Comparison of ENCODE assay signal across 18 cellular contexts in genomic region chr11:65814131-65814959, GRCh38. TPM values are rescaled to one million over a fixed set of nuclear protein-coding genes. Genes with fewer than 3 reads are reported as not detected.
DNase-seq lines count a peak whose midpoint lies in the region; ATAC-seq, FAIRE-seq and TF ChIP-seq lines count a peak whose summit lies in the region.
"Had no signal": no experiment of that assay in that cellular context is flagged by ENCODE, and none has a peak within 500 bp of the region (broad histone marks: within the 10 kb centered on the region; RNA-seq: fewer than 3 reads in every experiment).

No MANE protein-coding gene starts in this region.

- H4K20me1 ChIP-seq in osteoblast (ENCODE audit: insufficient read depth, low read length) (no peaks in the 10 kb centered on the region), GM23338 (replicated peaks; ENCODE audit: insufficient read depth) (no peaks in the 10 kb centered on the region)

- H3K36me3 Mint-ChIP-seq in Calu3 (ENCODE audit: insufficient read depth, unreplicated experiment) (peaks cover 32% of the 10 kb centered on the region), GM23338 (ENCODE audit: low read depth) (no peaks in the 10 kb centered on the region; the same call in 1 of the 3 replicates)
- H3K36me3 Mint-ChIP-seq: activated naive CD4-positive, alpha-beta T cell treated with anti-CD3 and anti-CD28 coated beads, Interleukin-2, amount 50 U/mL, for 24 hours had no signal

- no peaks in the 10 kb centered on the region for H3K4me1 Mint-ChIP-seq in Calu3 (ENCODE audit: low read depth, unreplicated experiment)
- H3K4me1 Mint-ChIP-seq in GM23338 = no peaks in the 10 kb centered on the region

- FAIRE-seq in small intestine (lab: Jason Lieb, UNC) = no peak
- FAIRE-seq: G401.6 had no signal

- no peaks in the 10 kb centered on the region for H3K9me2 ChIP-seq in GM23338 (ENCODE audit: insufficient read depth)

- H3K4me1 ChIP-seq in osteoblast (ENCODE audit: insufficient read depth, low read length) (peaks cover 16% of the 10 kb centered on the region), small intestine (ENCODE audit: control insufficient read depth in 2 of 2, insufficient read depth in 1 of 2, low read depth in 1 of 2, low read length in 1 of 2) (peaks cover 0 to 2% of the 10 kb centered on the region in 2 donors), GM23338 (ENCODE audit: insufficient read depth) (no peaks in the 10 kb centered on the region; the same call in 1 of the 2 replicates)

- WGBS in small intestine, 3 donors = 69 to 74% (median 71%) methylated on average over 18 of the region's 18 CpGs

- H3K27ac Mint-ChIP-seq in Calu3 (ENCODE audit: unreplicated experiment) (peak overlapping the region; percentile 19), GM23338 (no peak overlapping the region)
- H3K27ac Mint-ChIP-seq: activated naive CD4-positive, alpha-beta T cell treated with anti-CD3 and anti-CD28 coated beads, Interleukin-2, amount 50 U/mL, for 24 hours; B cell had no signal

- peaks cover 11% of the 10 kb centered on the region for H3K27me3 ChIP-seq in osteoblast (ENCODE audit: insufficient read depth, low read length)
- H3K27me3 ChIP-seq in small intestine (ENCODE audit: control insufficient read depth in 2 of 2, insufficient read depth in 2 of 2, low read length in 2 of 2) = no peaks in the 10 kb centered on the region
- peaks cover 12% of the 10 kb centered on the region for H3K27me3 ChIP-seq in GM23338 (ENCODE audit: insufficient read depth)

- no TSS peak for BruUV-seq in Calu3 (replicated peaks; lab: Mats Ljungman, UMichigan)

- H3K36me3 ChIP-seq in osteoblast (ENCODE audit: insufficient read depth, low read length) (no peaks in the 10 kb centered on the region), small intestine (ENCODE audit: control insufficient read depth in 2 of 2, insufficient read depth in 2 of 2, low read length in 2 of 2) (peaks cover 0 to 3% of the 10 kb centered on the region in 2 donors), GM23338 (ENCODE audit: insufficient read depth) (no peaks in the 10 kb centered on the region)

- H3K4me3 ChIP-seq in osteoblast (ENCODE audit: insufficient read depth, low read length) = no peak overlapping the region
- no peak overlapping the region for H3K4me3 ChIP-seq in small intestine (ENCODE audit: low read depth in 1 of 2, low read length in 2 of 2)
- no peak overlapping the region for H3K4me3 ChIP-seq in GM23338

- no peaks in the 10 kb centered on the region for H3K9me3 ChIP-seq in osteoblast (ENCODE audit: low read depth, low read length)
- no peaks in the 10 kb centered on the region for H3K9me3 ChIP-seq in small intestine (ENCODE audit: control insufficient read depth, low read depth)

- H2AFZ ChIP-seq in osteoblast (ENCODE audit: low read length) = no peak overlapping the region
- no peak overlapping the region for H2AFZ ChIP-seq in GM23338

- H3K4me2 ChIP-seq in osteoblast (ENCODE audit: insufficient read depth, low read length) = peak overlapping the region; percentile 39
- H3K4me2 ChIP-seq in GM23338 = no peak overlapping the region

- no peak for DNase-seq in Calu3
- DNase-seq in NOMO-1 treated with dmso at 0.1 percent for 144 hours (lab: John Stamatoyannopoulos, UW; ENCODE audit: unreplicated experiment) = peak; percentile 75
- no peak for DNase-seq in osteoblast (ENCODE audit: insufficient read length, low spot score, missing footprints)
- DNase-seq in small intestine = no peak
- no peak for DNase-seq in GM23338 (ENCODE audit: low spot score)
- DNase-seq: HCEC 1CT; mammary epithelial cell; NCI-H2107; stimulated activated CD4-positive, alpha-beta T cell treated with anti-CD3 and anti-CD28 coated beads, Interleukin-2, amount 100 ng/mL, for 24 hours; stimulated activated naive CD4-positive, alpha-beta T cell treated with Interleukin-2 at 50 U/mL for 16 hours had no signal

- H3K9me3 Mint-ChIP-seq in Calu3 (ENCODE audit: low read depth, unreplicated experiment) (no peaks in the 10 kb centered on the region), GM23338 (no peaks in the 10 kb centered on the region; the same call in 2 of the 3 replicates)
- H3K9me3 Mint-ChIP-seq: activated naive CD4-positive, alpha-beta T cell treated with anti-CD3 and anti-CD28 coated beads, Interleukin-2, amount 50 U/mL, for 24 hours had no signal

- TF ChIP-seq CTCF in Calu3 (IDR thresholded peaks at IDR 0.05; ENCODE audit: unreplicated experiment) (no peak), osteoblast (IDR thresholded peaks at IDR 0.05; ENCODE audit: extremely low read depth, low read depth, low read length) (no peak), GM23338 (conservative IDR thresholded peaks at IDR 0.05; ENCODE audit: low read depth in 2 of 2) (no peak)

- H3K4me3 Mint-ChIP-seq in Calu3 (ENCODE audit: low read depth, unreplicated experiment) (no peak overlapping the region), GM23338 (no peak overlapping the region)
- H3K4me3 Mint-ChIP-seq: activated naive CD4-positive, alpha-beta T cell treated with anti-CD3 and anti-CD28 coated beads, Interleukin-2, amount 50 U/mL, for 24 hours; B cell had no signal

- ATAC-seq in esophagus mucosa (peak; percentile 82), HG02981 (IDR thresholded peaks at IDR 0.05; ENCODE audit: unreplicated experiment) (no peak), GM23338 (no peak)
- no peak for ATAC-seq in activated CD4-positive, CD25-positive, alpha-beta regulatory T cell treated with anti-CD3 and anti-CD28 coated beads, Interleukin-2, amount 50 U/mL, for 24 hours
- ATAC-seq: Panc1 had no signal

- H3F3A ChIP-seq in GM23338 (replicated peaks; ENCODE audit: low read depth) = 0 out of 2 replicates have a peak, but pooled peaks cover 4% of the 10 kb centered on the region

- H3K27ac ChIP-seq in osteoblast (ENCODE audit: low read depth, low read length) (peak overlapping the region; percentile 44), small intestine (ENCODE audit: low read depth in 1 of 2, low read length in 1 of 2) (no peak overlapping the region), GM23338 (ENCODE audit: low read depth) (no peak overlapping the region)

- H3K27me3 Mint-ChIP-seq in Calu3 (ENCODE audit: unreplicated experiment) (peaks cover 30% of the 10 kb centered on the region), GM23338 (ENCODE audit: insufficient read depth, low read depth, poor library complexity) (peaks cover 12% of the 10 kb centered on the region)
- H3K27me3 Mint-ChIP-seq: activated naive CD4-positive, alpha-beta T cell treated with anti-CD3 and anti-CD28 coated beads, Interleukin-2, amount 50 U/mL, for 24 hours had no signal

- CTCF ChIA-PET in Calu3 (lab: Charles Lee) = interaction anchor here (1.0 kb wide), 1 partner anchor 103 kb away, joined by 3 read pairs; the partner anchor contains the start of gene KAT5

- intact Hi-C loops in Calu3 (cut with micrococcal nuclease; ENCODE audit: unreplicated experiment) = no loop called here

- peaks cover 13% of the 10 kb centered on the region for H3K79me2 ChIP-seq in osteoblast (ENCODE audit: insufficient read depth, low read length)
- H3K79me2 ChIP-seq in GM23338 (replicated peaks; ENCODE audit: insufficient read depth) = no peaks in the 10 kb centered on the region

RNA-seq across cellular contexts. Expression of gene SNX32, which starts 19.4 kb away (rescaled TPM):
- total RNA-seq in Calu3 (2022) (not detected in 2 replicates), esophagus mucosa (0.12 TPM), osteoblast (1.1 and 1.5 TPM in 2 replicates)
- polyA plus RNA-seq in small intestine (1 to 10 TPM in 2 of 3 donors, under 1 TPM in 1; 0.54 to 2.1 (median 1.6) TPM), GM23338 (2016; fragmentation: Nextera tagmentation; extraction: Ambion mirVana) (1.2 and 2.4 TPM in 2 replicates)
- total RNA-seq in GM23338 (2014; rRNA removed; shearing (Covaris generic)) = 0.49 TPM in 1 of 2 replicates, not detected in the other

RNA-seq across cellular contexts. Expression of gene OVOL1, which starts 27.5 kb away (rescaled TPM):
- 12.7 and 15.2 TPM in 2 replicates for total RNA-seq in Calu3 (2022)
- 49.0 TPM for total RNA-seq in esophagus mucosa
- total RNA-seq in osteoblast = not detected in 2 replicates
- polyA plus RNA-seq in small intestine = 10 to 100 TPM; 11.9 to 23.9 (median 16.2) TPM
- 3.3 and 5.1 TPM in 2 replicates for total RNA-seq in GM23338 (2014; rRNA removed; shearing (Covaris generic))
- polyA plus RNA-seq in GM23338 (2016; fragmentation: Nextera tagmentation; extraction: Ambion mirVana) = 1.4 and 1.5 TPM in 2 replicates
- total RNA-seq: osteocyte had no signal

RNA-seq across cellular contexts. Expression of gene AP5B1, which starts 33.6 kb away (rescaled TPM):
- total RNA-seq in Calu3 (2022) (18.5 and 21.9 TPM in 2 replicates), esophagus mucosa (18.2 TPM), osteoblast (15.3 and 18.1 TPM in 2 replicates)
- polyA plus RNA-seq in small intestine (1 to 10 TPM; 6.9 to 9.5 (median 8.6) TPM), GM23338 (2016; fragmentation: Nextera tagmentation; extraction: Ambion mirVana) (3.1 TPM in 2 replicates)
- 12.5 and 16.1 TPM in 2 replicates for total RNA-seq in GM23338 (2014; rRNA removed; shearing (Covaris generic))

RNA-seq across cellular contexts. Expression of gene CFL1, which starts 43.6 kb away (rescaled TPM):
- total RNA-seq in Calu3 (2022) (955 and 963 TPM in 2 replicates), esophagus mucosa (645 TPM), osteoblast (607 and 704 TPM in 2 replicates)
- polyA plus RNA-seq in small intestine (1,000 to 10,000 TPM; 1,228 to 2,084 (median 1,997) TPM), GM23338 (2016; fragmentation: Nextera tagmentation; extraction: Ambion mirVana) (1,996 and 2,124 TPM in 2 replicates)
- total RNA-seq in GM23338 (2014; rRNA removed; shearing (Covaris generic)) = 981 and 1,393 TPM in 2 replicates

RNA-seq across cellular contexts. Expression of gene MUS81, which starts 45.9 kb away (rescaled TPM):
- total RNA-seq in Calu3 (2022) (50.8 and 67.6 TPM in 2 replicates), esophagus mucosa (20.4 TPM), osteoblast (50.1 and 53.6 TPM in 2 replicates)
- polyA plus RNA-seq in small intestine (100 to 1,000 TPM in 1 of 3 donors, 10 to 100 TPM in 2; 62.2 to 118 (median 85.4) TPM), GM23338 (2016; fragmentation: Nextera tagmentation; extraction: Ambion mirVana) (38.5 and 39.1 TPM in 2 replicates)
- total RNA-seq in GM23338 (2014; rRNA removed; shearing (Covaris generic)) = 35.5 and 48.6 TPM in 2 replicates
